In the genomic region with DNA sequence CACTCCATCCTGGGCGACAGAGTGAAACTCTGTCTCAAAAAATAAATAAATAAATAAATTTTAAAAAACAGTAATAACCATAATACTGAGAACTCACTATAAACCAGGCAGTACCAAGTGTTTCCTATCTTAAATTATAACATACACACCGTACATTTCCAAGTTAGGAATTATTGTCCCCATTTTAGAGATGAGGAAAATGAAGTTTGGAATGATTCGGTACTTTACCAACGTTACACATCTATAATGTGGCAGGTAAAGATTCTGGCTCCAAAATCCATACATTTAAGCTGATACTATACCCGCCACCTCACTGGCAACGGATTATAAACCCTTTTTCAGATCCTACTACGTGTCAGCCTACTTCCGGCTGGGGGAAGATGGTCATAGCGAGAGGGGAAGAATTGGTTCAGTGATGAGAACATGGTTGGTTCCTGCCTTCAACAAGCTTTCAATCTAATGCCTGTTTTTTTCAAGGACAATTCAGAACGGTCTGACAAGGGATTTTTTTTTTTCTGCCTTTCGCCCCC, we compare ENCODE assay signal across 1 cellular context.
TF ChIP-seq lines count a peak whose summit lies in the region.

No MANE protein-coding gene starts in this region.

TF ChIP-seq in H1, 55 proteins besides CTCF, POLR2A, EP300 and RAD21 (continued from another document):
- TF ChIP-seq USF2 (IDR thresholded peaks at IDR 0.05; ENCODE audit: low read length) (peak; percentile 26; the same call in 1 of the 2 replicates), CBX8 (IDR thresholded peaks at IDR 0.05; ENCODE audit: borderline replicate concordance, low read depth, low read length) (no peak), KDM1A (IDR thresholded peaks at IDR 0.05; ENCODE audit: borderline replicate concordance, low read length) (peak; percentile 79; the same call in 1 of the 2 replicates), CREB1 (IDR thresholded peaks at IDR 0.05) (no peak), HDAC6 (IDR thresholded peaks at IDR 0.05; ENCODE audit: low read depth, low read length) (no peak), POU5F1 (IDR thresholded peaks at IDR 0.05; ENCODE audit: low read depth, low read length) (no peak), RBBP5 (IDR thresholded peaks at IDR 0.05; ENCODE audit: borderline replicate concordance, low read depth, low read length) (no peak), CTBP2 (IDR thresholded peaks at IDR 0.05; ENCODE audit: borderline replicate concordance, insufficient read depth, insufficient read length, low read length) (no peak)
